In the genomic region with DNA sequence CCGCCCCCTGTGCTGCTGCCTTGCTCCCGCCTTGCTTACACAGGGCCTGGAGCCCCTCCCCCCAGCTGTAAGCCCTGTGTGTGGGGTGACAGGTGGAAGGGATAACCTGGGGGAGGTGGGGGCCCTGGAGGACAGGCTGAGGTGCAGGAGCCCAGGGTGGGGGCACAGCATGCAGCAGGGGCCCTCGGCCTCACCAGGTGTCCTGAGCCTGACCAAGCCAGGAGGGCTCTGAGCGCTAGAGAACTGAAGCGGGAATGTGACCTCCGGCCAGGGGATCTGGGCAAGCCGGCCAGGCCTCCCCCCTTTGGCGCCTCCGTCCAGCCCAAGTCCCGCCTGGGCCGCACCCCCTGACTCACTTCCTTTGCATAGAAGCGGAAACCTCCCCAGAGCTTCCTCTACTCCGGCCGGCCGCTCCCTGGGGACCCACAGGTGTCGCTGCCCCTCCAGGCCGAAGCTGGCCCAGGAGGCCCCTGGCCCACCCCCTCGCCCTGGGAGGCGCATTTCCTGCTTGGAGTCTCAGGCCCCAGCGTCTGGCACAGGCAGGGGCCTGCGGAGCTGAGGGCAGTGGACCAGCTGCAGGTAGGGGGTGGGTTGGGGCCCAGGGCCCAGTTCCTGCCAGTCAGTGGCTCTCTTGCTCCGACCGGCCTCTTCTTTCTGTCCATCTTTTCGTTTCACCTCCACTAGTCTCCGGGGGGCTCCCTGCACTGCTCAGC, we compare ENCODE assay signal across 1 cellular context.
TF ChIP-seq lines count a peak whose summit lies in the region.

A gene (plus strand): TSS at position 398 of the 713 bp plus-strand sequence. CDS start 964 bp downstream, outside the sequence.

TF ChIP-seq in GM12878, 131 proteins besides CTCF, POLR2A, EP300 and RAD21 (continued from another document and continues in another):
- TF ChIP-seq, protein P1, sequence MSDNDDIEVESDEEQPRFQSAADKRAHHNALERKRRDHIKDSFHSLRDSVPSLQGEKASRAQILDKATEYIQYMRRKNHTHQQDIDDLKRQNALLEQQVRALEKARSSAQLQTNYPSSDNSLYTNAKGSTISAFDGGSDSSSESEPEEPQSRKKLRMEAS (IDR thresholded peaks at IDR 0.05; ENCODE audit: low read depth, low read length): no peak
- TF ChIP-seq CBFB (IDR thresholded peaks at IDR 0.05; ENCODE audit: low read depth) (no peak), ZNF622 (IDR thresholded peaks at IDR 0.05) (no peak), MTA2 (IDR thresholded peaks at IDR 0.05; ENCODE audit: low read depth) (no peak), NR2C1 (IDR thresholded peaks at IDR 0.05) (no peak), KLF5 (IDR thresholded peaks at IDR 0.05; ENCODE audit: partially characterized antibody) (no peak), PAX5 (IDR thresholded peaks at IDR 0.05; ENCODE audit: borderline replicate concordance, low read depth, low read length) (no peak), POU2F2 (IDR thresholded peaks at IDR 0.05; ENCODE audit: borderline replicate concordance, low read depth, low read length) (no peak; the same call in 2 of the 3 replicates), RELA (IDR thresholded peaks at IDR 0.05; ENCODE audit: borderline replicate concordance, partially characterized antibody) (no peak), IKZF2 (IDR thresholded peaks at IDR 0.05) (peak; percentile 29 to 44; a peak in 3 of 4 replicates), RFX5 (IDR thresholded peaks at IDR 0.05; ENCODE audit: low read depth, low read length) (no peak), POLR2AphosphoS5 (IDR thresholded peaks at IDR 0.05; ENCODE audit: low read length) (peak; percentile 23; the same call in 1 of the 2 replicates), TBL1XR1 (IDR thresholded peaks at IDR 0.05; ENCODE audit: low read depth, low read length) (no peak), TAF1 (IDR thresholded peaks at IDR 0.05; ENCODE audit: borderline replicate concordance, low read depth, low read length) (0 out of 2 replicates have a peak, but pooled peaks have one; percentile 20), BHLHE40 (IDR thresholded peaks at IDR 0.05; ENCODE audit: borderline replicate concordance in 1 of 2, low read depth in 2 of 2, low read length in 1 of 2) (peak; percentile 39 to 59; a peak in 3 of 4 replicates), SMARCA5 (IDR thresholded peaks at IDR 0.05) (no peak), EZH2 (IDR thresholded peaks at IDR 0.05; ENCODE audit: borderline replicate concordance, control insufficient read depth, low read depth, low read length) (no peak), MYB (IDR thresholded peaks at IDR 0.05; ENCODE audit: borderline replicate concordance, low read depth, low read length) (no peak), ZNF217 (IDR thresholded peaks at IDR 0.05) (no peak), STAT1 (conservative IDR thresholded peaks at IDR 0.05) (no peak), SIX5 (IDR thresholded peaks at IDR 0.05; ENCODE audit: low read depth, low read length, severe bottlenecking) (no peak), TCF12 (IDR thresholded peaks at IDR 0.05; ENCODE audit: low read depth, low read length) (no peak; the same call in 1 of the 2 replicates), MYC (IDR thresholded peaks at IDR 0.05; ENCODE audit: insufficient read depth, insufficient read length, insufficient replicate concordance, low read length, severe bottlenecking) (no peak), ATF7 (IDR thresholded peaks at IDR 0.05; ENCODE audit: low read depth) (no peak), FOXM1 (IDR thresholded peaks at IDR 0.05; ENCODE audit: low read depth, low read length) (no peak), BCL11A (IDR thresholded peaks at IDR 0.05; ENCODE audit: low read depth, low read length) (no peak; the same call in 1 of the 2 replicates), SPI1 (IDR thresholded peaks at IDR 0.05; ENCODE audit: borderline replicate concordance, insufficient read depth, low read depth, low read length) (peak; percentile 70; the same call in 1 of the 2 replicates), ESRRA (IDR thresholded peaks at IDR 0.05; ENCODE audit: low read length) (no peak), NBN (IDR thresholded peaks at IDR 0.05) (0 out of 2 replicates have a peak, but pooled peaks have one; percentile 30), BACH1 (IDR thresholded peaks at IDR 0.05; ENCODE audit: borderline replicate concordance) (no peak; the same call in 1 of the 2 replicates), FOXK2 (IDR thresholded peaks at IDR 0.05) (no peak)
- TF ChIP-seq, protein P2, sequence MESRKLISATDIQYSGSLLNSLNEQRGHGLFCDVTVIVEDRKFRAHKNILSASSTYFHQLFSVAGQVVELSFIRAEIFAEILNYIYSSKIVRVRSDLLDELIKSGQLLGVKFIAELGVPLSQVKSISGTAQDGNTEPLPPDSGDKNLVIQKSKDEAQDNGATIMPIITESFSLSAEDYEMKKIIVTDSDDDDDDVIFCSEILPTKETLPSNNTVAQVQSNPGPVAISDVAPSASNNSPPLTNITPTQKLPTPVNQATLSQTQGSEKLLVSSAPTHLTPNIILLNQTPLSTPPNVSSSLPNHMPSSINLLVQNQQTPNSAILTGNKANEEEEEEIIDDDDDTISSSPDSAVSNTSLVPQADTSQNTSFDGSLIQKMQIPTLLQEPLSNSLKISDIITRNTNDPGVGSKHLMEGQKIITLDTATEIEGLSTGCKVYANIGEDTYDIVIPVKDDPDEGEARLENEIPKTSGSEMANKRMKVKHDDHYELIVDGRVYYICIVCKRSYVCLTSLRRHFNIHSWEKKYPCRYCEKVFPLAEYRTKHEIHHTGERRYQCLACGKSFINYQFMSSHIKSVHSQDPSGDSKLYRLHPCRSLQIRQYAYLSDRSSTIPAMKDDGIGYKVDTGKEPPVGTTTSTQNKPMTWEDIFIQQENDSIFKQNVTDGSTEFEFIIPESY (IDR thresholded peaks at IDR 0.05): no peak
- TF ChIP-seq, protein P3, sequence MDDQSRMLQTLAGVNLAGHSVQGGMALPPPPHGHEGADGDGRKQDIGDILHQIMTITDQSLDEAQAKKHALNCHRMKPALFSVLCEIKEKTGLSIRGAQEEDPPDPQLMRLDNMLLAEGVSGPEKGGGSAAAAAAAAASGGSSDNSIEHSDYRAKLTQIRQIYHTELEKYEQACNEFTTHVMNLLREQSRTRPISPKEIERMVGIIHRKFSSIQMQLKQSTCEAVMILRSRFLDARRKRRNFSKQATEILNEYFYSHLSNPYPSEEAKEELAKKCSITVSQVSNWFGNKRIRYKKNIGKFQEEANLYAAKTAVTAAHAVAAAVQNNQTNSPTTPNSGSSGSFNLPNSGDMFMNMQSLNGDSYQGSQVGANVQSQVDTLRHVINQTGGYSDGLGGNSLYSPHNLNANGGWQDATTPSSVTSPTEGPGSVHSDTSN (IDR thresholded peaks at IDR 0.05; ENCODE audit: insufficient replicate concordance, low read depth, low read length): no peak
- TF ChIP-seq, protein P4, sequence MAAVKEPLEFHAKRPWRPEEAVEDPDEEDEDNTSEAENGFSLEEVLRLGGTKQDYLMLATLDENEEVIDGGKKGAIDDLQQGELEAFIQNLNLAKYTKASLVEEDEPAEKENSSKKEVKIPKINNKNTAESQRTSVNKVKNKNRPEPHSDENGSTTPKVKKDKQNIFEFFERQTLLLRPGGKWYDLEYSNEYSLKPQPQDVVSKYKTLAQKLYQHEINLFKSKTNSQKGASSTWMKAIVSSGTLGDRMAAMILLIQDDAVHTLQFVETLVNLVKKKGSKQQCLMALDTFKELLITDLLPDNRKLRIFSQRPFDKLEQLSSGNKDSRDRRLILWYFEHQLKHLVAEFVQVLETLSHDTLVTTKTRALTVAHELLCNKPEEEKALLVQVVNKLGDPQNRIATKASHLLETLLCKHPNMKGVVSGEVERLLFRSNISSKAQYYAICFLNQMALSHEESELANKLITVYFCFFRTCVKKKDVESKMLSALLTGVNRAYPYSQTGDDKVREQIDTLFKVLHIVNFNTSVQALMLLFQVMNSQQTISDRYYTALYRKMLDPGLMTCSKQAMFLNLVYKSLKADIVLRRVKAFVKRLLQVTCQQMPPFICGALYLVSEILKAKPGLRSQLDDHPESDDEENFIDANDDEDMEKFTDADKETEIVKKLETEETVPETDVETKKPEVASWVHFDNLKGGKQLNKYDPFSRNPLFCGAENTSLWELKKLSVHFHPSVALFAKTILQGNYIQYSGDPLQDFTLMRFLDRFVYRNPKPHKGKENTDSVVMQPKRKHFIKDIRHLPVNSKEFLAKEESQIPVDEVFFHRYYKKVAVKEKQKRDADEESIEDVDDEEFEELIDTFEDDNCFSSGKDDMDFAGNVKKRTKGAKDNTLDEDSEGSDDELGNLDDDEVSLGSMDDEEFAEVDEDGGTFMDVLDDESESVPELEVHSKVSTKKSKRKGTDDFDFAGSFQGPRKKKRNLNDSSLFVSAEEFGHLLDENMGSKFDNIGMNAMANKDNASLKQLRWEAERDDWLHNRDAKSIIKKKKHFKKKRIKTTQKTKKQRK (IDR thresholded peaks at IDR 0.05; ENCODE audit: low read depth, low read length): no peak
- TF ChIP-seq, protein P5, sequence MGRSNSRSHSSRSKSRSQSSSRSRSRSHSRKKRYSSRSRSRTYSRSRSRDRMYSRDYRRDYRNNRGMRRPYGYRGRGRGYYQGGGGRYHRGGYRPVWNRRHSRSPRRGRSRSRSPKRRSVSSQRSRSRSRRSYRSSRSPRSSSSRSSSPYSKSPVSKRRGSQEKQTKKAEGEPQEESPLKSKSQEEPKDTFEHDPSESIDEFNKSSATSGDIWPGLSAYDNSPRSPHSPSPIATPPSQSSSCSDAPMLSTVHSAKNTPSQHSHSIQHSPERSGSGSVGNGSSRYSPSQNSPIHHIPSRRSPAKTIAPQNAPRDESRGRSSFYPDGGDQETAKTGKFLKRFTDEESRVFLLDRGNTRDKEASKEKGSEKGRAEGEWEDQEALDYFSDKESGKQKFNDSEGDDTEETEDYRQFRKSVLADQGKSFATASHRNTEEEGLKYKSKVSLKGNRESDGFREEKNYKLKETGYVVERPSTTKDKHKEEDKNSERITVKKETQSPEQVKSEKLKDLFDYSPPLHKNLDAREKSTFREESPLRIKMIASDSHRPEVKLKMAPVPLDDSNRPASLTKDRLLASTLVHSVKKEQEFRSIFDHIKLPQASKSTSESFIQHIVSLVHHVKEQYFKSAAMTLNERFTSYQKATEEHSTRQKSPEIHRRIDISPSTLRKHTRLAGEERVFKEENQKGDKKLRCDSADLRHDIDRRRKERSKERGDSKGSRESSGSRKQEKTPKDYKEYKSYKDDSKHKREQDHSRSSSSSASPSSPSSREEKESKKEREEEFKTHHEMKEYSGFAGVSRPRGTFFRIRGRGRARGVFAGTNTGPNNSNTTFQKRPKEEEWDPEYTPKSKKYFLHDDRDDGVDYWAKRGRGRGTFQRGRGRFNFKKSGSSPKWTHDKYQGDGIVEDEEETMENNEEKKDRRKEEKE (IDR thresholded peaks at IDR 0.05): no peak
- TF ChIP-seq, protein P6, sequence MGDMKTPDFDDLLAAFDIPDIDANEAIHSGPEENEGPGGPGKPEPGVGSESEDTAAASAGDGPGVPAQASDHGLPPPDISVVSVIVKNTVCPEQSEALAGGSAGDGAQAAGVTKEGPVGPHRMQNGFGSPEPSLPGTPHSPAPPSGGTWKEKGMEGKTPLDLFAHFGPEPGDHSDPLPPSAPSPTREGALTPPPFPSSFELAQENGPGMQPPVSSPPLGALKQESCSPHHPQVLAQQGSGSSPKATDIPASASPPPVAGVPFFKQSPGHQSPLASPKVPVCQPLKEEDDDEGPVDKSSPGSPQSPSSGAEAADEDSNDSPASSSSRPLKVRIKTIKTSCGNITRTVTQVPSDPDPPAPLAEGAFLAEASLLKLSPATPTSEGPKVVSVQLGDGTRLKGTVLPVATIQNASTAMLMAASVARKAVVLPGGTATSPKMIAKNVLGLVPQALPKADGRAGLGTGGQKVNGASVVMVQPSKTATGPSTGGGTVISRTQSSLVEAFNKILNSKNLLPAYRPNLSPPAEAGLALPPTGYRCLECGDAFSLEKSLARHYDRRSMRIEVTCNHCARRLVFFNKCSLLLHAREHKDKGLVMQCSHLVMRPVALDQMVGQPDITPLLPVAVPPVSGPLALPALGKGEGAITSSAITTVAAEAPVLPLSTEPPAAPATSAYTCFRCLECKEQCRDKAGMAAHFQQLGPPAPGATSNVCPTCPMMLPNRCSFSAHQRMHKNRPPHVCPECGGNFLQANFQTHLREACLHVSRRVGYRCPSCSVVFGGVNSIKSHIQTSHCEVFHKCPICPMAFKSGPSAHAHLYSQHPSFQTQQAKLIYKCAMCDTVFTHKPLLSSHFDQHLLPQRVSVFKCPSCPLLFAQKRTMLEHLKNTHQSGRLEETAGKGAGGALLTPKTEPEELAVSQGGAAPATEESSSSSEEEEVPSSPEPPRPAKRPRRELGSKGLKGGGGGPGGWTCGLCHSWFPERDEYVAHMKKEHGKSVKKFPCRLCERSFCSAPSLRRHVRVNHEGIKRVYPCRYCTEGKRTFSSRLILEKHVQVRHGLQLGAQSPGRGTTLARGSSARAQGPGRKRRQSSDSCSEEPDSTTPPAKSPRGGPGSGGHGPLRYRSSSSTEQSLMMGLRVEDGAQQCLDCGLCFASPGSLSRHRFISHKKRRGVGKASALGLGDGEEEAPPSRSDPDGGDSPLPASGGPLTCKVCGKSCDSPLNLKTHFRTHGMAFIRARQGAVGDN (IDR thresholded peaks at IDR 0.05): no peak
- TF ChIP-seq, protein P7, sequence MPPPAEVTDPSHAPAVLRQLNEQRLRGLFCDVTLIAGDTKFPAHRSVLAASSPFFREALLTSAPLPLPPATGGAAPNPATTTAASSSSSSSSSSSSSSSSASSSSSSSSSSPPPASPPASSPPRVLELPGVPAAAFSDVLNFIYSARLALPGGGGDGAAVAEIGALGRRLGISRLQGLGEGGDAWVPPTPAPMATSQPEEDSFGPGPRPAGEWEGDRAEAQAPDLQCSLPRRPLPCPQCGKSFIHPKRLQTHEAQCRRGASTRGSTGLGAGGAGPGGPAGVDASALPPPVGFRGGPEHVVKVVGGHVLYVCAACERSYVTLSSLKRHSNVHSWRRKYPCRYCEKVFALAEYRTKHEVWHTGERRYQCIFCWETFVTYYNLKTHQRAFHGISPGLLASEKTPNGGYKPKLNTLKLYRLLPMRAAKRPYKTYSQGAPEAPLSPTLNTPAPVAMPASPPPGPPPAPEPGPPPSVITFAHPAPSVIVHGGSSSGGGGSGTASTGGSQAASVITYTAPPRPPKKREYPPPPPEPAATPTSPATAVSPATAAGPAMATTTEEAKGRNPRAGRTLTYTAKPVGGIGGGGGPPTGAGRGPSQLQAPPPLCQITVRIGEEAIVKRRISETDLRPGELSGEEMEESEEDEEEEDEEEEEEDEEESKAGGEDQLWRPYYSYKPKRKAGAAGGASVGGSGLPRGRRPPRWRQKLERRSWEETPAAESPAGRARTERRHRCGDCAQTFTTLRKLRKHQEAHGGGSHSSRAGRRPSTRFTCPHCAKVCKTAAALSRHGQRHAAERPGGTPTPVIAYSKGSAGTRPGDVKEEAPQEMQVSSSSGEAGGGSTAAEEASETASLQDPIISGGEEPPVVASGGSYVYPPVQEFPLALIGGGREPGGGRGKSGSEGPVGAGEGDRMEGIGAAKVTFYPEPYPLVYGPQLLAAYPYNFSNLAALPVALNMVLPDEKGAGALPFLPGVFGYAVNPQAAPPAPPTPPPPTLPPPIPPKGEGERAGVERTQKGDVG (CRISPR knock-in tag; IDR thresholded peaks at IDR 0.05): no peak
- TF ChIP-seq, protein P8, sequence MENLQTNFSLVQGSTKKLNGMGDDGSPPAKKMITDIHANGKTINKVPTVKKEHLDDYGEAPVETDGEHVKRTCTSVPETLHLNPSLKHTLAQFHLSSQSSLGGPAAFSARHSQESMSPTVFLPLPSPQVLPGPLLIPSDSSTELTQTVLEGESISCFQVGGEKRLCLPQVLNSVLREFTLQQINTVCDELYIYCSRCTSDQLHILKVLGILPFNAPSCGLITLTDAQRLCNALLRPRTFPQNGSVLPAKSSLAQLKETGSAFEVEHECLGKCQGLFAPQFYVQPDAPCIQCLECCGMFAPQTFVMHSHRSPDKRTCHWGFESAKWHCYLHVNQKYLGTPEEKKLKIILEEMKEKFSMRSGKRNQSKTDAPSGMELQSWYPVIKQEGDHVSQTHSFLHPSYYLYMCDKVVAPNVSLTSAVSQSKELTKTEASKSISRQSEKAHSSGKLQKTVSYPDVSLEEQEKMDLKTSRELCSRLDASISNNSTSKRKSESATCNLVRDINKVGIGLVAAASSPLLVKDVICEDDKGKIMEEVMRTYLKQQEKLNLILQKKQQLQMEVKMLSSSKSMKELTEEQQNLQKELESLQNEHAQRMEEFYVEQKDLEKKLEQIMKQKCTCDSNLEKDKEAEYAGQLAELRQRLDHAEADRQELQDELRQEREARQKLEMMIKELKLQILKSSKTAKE (IDR thresholded peaks at IDR 0.05; ENCODE audit: low read depth, poor library complexity, severe bottlenecking): no peak
